Comparison of ENCODE assay signal across 1 cellular context in the genomic region with DNA sequence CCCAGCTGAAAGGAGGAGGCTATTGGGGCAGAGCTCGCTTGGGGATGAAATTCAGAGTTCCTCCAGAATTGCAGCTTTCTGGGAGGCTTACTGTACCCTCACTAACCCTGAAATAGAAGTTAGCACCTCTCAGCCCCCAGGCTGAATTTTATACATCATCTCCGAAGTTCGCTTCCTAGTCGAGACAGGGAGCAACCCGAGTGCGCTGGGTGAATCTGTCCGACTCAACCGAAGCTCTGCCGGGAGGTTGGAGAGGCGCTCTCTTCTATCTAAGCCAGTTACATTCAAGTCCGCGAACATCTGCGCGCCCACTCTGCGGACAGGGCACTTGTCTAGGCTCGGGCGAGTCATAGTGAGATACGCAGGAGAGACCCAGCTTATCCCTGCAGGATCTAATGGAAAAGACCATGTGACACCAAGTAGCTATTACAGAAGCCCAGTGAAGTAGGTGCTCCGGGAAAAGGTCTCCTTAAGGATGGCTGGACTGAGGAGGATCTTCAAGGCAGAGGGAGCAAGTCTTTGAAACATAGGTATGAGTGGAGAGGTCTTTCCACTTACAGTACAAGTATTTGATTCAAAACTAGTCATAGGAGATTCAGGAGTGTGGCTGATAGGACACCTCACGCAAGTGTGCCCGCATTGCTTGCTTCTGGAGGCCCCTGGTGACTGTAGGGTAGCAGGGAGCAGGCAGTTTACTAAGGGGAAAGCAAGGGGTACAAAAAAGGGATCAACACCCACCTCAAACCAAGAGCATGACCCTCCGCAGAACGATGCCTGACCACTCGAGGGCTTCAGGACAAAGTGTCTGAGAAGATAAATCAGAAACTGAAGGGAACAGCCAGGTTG.
TF ChIP-seq lines count a peak whose summit lies in the region.

No MANE protein-coding gene starts in this region.

TF ChIP-seq in H1, 55 proteins besides CTCF, POLR2A, EP300 and RAD21:
- TF ChIP-seq NRF1 (IDR thresholded peaks at IDR 0.05; ENCODE audit: low read depth, low read length), result no peak
- TF ChIP-seq SUZ12 (IDR thresholded peaks at IDR 0.05; ENCODE audit: low read length), result peak; percentile 30; the same call in 1 of the 2 replicates
- 0 out of 2 replicates have a peak, but pooled peaks have one; percentile 1 for TF ChIP-seq TCF12 (IDR thresholded peaks at IDR 0.05; ENCODE audit: low read depth, low read length)
- peak; percentile 54 for TF ChIP-seq EZH2 (IDR thresholded peaks at IDR 0.05; ENCODE audit: low read depth, low read length, severe bottlenecking)
- TF ChIP-seq RFX5 (IDR thresholded peaks at IDR 0.05; ENCODE audit: borderline replicate concordance, low read depth, low read length), result no peak
